Comparison of ENCODE assay signal across 4 cellular contexts in the genomic region with DNA sequence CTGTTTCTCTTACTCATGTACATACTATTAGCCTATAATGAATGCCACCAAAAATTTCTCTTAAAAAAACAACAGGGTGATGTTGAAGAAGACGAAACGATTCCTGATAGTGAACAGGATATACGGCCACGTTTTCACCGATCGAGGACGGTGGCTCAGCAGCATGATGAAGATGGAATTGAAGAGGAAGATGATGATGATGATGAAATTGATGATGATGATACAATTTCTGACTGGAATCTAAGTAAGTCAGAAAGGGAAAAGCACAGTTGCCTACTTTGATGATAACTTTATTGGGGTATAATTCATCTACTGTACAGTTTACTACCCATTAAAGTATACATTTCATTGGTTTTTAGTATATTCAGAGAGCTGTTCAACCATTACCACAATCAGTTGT.
A peak's percentile ranks its signal among the peaks of the same experiment; 100 is the strongest.
TF ChIP-seq lines count a peak whose summit lies in the region.

No MANE protein-coding gene starts in this region.

TF ChIP-seq in HepG2, 621 proteins besides CTCF, POLR2A, EP300 and RAD21:
- TF ChIP-seq CREB1 (IDR thresholded peaks at IDR 0.05) (0 out of 2 replicates have a peak, but pooled peaks have one; percentile 10), CREB1 (CRISPR knock-in tag; IDR thresholded peaks at IDR 0.05) (no peak), ZNF83 (CRISPR knock-in tag; IDR thresholded peaks at IDR 0.05; ENCODE audit: borderline replicate concordance) (no peak)

TF ChIP-seq in A549, 52 proteins besides CTCF, POLR2A, EP300 and RAD21:
- no peak for TF ChIP-seq NR3C1 (IDR thresholded peaks at IDR 0.05)
- TF ChIP-seq ZC3H11A (IDR thresholded peaks at IDR 0.05), result no peak
- TF ChIP-seq FOSL2 (IDR thresholded peaks at IDR 0.05), result no peak
- TF ChIP-seq FOSL2 (CRISPR knock-in tag; IDR thresholded peaks at IDR 0.05), result no peak
- no peak for TF ChIP-seq JUNB (IDR thresholded peaks at IDR 0.05)
- TF ChIP-seq, protein P1, sequence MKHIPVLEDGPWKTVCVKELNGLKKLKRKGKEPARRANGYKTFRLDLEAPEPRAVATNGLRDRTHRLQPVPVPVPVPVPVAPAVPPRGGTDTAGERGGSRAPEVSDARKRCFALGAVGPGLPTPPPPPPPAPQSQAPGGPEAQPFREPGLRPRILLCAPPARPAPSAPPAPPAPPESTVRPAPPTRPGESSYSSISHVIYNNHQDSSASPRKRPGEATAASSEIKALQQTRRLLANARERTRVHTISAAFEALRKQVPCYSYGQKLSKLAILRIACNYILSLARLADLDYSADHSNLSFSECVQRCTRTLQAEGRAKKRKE (CRISPR knock-in tag; IDR thresholded peaks at IDR 0.05; ENCODE audit: low read depth), result no peak
- TF ChIP-seq HOXA7 (CRISPR knock-in tag; IDR thresholded peaks at IDR 0.05), result no peak
- TF ChIP-seq POLR2AphosphoS2 (conservative IDR thresholded peaks at IDR 0.05; ENCODE audit: low read length), result 0 out of 2 replicates have a peak, but pooled peaks have one; percentile 22
- TF ChIP-seq RNF2 (IDR thresholded peaks at IDR 0.05; ENCODE audit: borderline replicate concordance, low read depth), result no peak

TF ChIP-seq in HEK293, 187 proteins besides CTCF, POLR2A, EP300 and RAD21:
- no peak for TF ChIP-seq ZNF157 (tag by site-specific recombination; IDR thresholded peaks at IDR 0.05)
- TF ChIP-seq, protein P2, sequence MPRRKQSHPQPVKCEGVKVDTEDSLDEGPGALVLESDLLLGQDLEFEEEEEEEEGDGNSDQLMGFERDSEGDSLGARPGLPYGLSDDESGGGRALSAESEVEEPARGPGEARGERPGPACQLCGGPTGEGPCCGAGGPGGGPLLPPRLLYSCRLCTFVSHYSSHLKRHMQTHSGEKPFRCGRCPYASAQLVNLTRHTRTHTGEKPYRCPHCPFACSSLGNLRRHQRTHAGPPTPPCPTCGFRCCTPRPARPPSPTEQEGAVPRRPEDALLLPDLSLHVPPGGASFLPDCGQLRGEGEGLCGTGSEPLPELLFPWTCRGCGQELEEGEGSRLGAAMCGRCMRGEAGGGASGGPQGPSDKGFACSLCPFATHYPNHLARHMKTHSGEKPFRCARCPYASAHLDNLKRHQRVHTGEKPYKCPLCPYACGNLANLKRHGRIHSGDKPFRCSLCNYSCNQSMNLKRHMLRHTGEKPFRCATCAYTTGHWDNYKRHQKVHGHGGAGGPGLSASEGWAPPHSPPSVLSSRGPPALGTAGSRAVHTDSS (tag by site-specific recombination; IDR thresholded peaks at IDR 0.05), result peak; percentile 97

TF ChIP-seq in K562, 482 proteins besides CTCF, POLR2A, EP300 and RAD21:
- TF ChIP-seq, protein P3, sequence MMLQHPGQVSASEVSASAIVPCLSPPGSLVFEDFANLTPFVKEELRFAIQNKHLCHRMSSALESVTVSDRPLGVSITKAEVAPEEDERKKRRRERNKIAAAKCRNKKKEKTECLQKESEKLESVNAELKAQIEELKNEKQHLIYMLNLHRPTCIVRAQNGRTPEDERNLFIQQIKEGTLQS (IDR thresholded peaks at IDR 0.05), result peak; percentile 50; the same call in 1 of the 2 replicates
- TF ChIP-seq, protein P3 (CRISPR knock-in tag; conservative IDR thresholded peaks at IDR 0.05), result no peak
- no peak for TF ChIP-seq SRF (CRISPR knock-in tag; IDR thresholded peaks at IDR 0.05)
